1 cellular context compared by ENCODE assay signal in the genomic region with DNA sequence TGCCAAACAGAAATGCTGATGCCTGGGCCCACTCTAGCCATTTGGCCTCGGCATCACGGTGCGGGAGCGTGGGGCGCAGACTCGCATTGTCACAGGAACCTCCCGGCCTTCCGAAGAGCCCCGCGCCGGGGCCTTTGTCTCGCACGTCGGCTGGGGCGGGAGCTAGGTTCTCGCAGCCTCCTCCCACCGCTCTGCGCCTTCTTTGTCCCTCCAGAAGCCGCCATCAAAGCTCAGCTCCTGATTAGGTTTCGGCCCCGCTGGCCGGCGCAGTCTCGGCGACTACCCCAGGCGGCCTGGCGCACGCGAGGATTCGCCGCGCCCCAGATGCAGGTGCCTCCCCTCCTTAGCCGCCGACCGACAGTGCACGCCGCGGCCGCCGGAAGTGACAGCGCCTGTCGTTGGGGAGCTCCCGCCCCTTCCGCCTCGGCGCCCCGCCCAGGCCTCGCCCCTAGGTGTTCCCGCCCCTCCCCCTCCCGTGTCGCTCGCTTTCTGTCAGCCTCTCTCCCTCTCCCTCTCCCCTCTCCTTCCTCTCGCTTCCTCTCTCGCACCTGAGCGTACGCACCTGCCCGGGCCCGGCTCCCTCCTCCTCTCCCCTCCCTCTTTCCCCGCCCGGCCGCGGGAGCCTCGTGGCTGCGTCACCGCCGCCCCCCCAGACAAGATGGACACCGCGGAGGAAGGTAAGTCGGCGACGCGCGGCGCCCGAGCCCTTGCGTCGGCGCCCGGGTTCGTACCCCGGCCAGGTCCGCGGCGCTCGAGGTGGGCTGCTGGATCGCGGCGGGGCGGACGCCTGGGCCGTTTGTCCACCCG.
A peak's percentile ranks its signal among the peaks of the same experiment; 100 is the strongest.
TF ChIP-seq lines count a peak whose summit lies in the region.

TSS of gene MARCHF6 (plus strand) at position 455 of the 807 bp plus-strand sequence. CDS start at position 659, 204 bp downstream.

TF ChIP-seq in HepG2, 621 proteins besides CTCF, POLR2A, EP300 and RAD21 (continued from another document and continues in another):
- TF ChIP-seq PAXIP1 (CRISPR knock-in tag; conservative IDR thresholded peaks at IDR 0.05), result peak; percentile 40; the same call in 1 of the 2 replicates
- TF ChIP-seq DNMT1 (CRISPR knock-in tag; IDR thresholded peaks at IDR 0.05), result no peak
- TF ChIP-seq KDM6A (CRISPR knock-in tag; IDR thresholded peaks at IDR 0.05; ENCODE audit: low read depth), result no peak
- TF ChIP-seq ZBTB20 (CRISPR knock-in tag; IDR thresholded peaks at IDR 0.05; ENCODE audit: borderline replicate concordance, low read depth), result no peak
- no peak for TF ChIP-seq PLRG1 (conservative IDR thresholded peaks at IDR 0.05)
- peak; percentile 87; the same call in 1 of the 2 replicates for TF ChIP-seq ZNF558 (CRISPR knock-in tag; IDR thresholded peaks at IDR 0.05; ENCODE audit: borderline replicate concordance)
- TF ChIP-seq, protein P1, sequence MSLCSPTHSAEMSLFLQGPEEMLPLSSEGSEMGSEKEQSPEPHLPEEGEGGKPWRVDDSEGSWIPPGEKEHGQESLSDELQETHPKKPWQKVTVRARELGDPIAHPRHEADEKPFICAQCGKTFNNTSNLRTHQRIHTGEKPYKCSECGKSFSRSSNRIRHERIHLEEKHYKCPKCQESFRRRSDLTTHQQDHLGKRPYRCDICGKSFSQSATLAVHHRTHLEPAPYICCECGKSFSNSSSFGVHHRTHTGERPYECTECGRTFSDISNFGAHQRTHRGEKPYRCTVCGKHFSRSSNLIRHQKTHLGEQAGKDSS (CRISPR knock-in tag; IDR thresholded peaks at IDR 0.05; ENCODE audit: borderline replicate concordance, low read depth), result no peak
- TF ChIP-seq ISX (CRISPR knock-in tag; conservative IDR thresholded peaks at IDR 0.05), result peak; percentile 62; the same call in 1 of the 2 replicates
- TF ChIP-seq ZNF430 (CRISPR knock-in tag; IDR thresholded peaks at IDR 0.05), result peak; percentile 88
- TF ChIP-seq HDAC6 (IDR thresholded peaks at IDR 0.05; ENCODE audit: low read depth, low read length), result no peak
- TF ChIP-seq MEIS2 (CRISPR knock-in tag; IDR thresholded peaks at IDR 0.05), result peak; percentile 76; the same call in 1 of the 2 replicates
- peak; percentile 25; the same call in 1 of the 2 replicates for TF ChIP-seq NR2C2 (CRISPR knock-in tag; IDR thresholded peaks at IDR 0.05; ENCODE audit: borderline replicate concordance)
- TF ChIP-seq TCF7L2 (IDR thresholded peaks at IDR 0.05; ENCODE audit: low read depth, low read length), result no peak
- peak; percentile 95 for TF ChIP-seq YEATS4 (CRISPR knock-in tag; IDR thresholded peaks at IDR 0.05; ENCODE audit: borderline replicate concordance)
- TF ChIP-seq, protein P2, sequence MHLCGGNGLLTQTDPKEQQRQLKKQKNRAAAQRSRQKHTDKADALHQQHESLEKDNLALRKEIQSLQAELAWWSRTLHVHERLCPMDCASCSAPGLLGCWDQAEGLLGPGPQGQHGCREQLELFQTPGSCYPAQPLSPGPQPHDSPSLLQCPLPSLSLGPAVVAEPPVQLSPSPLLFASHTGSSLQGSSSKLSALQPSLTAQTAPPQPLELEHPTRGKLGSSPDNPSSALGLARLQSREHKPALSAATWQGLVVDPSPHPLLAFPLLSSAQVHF (CRISPR knock-in tag; IDR thresholded peaks at IDR 0.05), result 0 out of 2 replicates have a peak, but pooled peaks have one; percentile 47
- no peak for TF ChIP-seq MTA3 (CRISPR knock-in tag; IDR thresholded peaks at IDR 0.05)
- TF ChIP-seq ZFP90 (CRISPR knock-in tag; IDR thresholded peaks at IDR 0.05; ENCODE audit: borderline replicate concordance), result peak; percentile 73
- TF ChIP-seq ZUFSP (CRISPR knock-in tag; IDR thresholded peaks at IDR 0.05; ENCODE audit: borderline replicate concordance), result no peak
- TF ChIP-seq, protein P3, sequence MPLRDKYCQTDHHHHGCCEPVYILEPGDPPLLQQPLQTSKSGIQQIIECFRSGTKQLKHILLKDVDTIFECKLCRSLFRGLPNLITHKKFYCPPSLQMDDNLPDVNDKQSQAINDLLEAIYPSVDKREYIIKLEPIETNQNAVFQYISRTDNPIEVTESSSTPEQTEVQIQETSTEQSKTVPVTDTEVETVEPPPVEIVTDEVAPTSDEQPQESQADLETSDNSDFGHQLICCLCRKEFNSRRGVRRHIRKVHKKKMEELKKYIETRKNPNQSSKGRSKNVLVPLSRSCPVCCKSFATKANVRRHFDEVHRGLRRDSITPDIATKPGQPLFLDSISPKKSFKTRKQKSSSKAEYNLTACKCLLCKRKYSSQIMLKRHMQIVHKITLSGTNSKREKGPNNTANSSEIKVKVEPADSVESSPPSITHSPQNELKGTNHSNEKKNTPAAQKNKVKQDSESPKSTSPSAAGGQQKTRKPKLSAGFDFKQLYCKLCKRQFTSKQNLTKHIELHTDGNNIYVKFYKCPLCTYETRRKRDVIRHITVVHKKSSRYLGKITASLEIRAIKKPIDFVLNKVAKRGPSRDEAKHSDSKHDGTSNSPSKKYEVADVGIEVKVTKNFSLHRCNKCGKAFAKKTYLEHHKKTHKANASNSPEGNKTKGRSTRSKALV (CRISPR knock-in tag; IDR thresholded peaks at IDR 0.05), result peak; percentile 64; the same call in 1 of the 2 replicates
- peak; percentile 94 for TF ChIP-seq MED13 (CRISPR knock-in tag; IDR thresholded peaks at IDR 0.05)
- no peak for TF ChIP-seq CERS6 (CRISPR knock-in tag; IDR thresholded peaks at IDR 0.05)
- TF ChIP-seq HNRNPL (IDR thresholded peaks at IDR 0.05; ENCODE audit: low read depth, low read length), result 0 out of 2 replicates have a peak, but pooled peaks have one; percentile 33
- TF ChIP-seq AGO2 (optimal IDR thresholded peaks at IDR 0.05; ENCODE audit: low read depth, low read length), result peak; percentile 83
- peak; percentile 91 for TF ChIP-seq ZGPAT (CRISPR knock-in tag; IDR thresholded peaks at IDR 0.05)
- TF ChIP-seq YY1 (IDR thresholded peaks at IDR 0.05; ENCODE audit: insufficient read depth, insufficient replicate concordance, low read depth, low read length), result peak; percentile 70
- TF ChIP-seq, protein P4, sequence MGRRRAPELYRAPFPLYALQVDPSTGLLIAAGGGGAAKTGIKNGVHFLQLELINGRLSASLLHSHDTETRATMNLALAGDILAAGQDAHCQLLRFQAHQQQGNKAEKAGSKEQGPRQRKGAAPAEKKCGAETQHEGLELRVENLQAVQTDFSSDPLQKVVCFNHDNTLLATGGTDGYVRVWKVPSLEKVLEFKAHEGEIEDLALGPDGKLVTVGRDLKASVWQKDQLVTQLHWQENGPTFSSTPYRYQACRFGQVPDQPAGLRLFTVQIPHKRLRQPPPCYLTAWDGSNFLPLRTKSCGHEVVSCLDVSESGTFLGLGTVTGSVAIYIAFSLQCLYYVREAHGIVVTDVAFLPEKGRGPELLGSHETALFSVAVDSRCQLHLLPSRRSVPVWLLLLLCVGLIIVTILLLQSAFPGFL (CRISPR knock-in tag; IDR thresholded peaks at IDR 0.05), result no peak
- TF ChIP-seq, protein P5, sequence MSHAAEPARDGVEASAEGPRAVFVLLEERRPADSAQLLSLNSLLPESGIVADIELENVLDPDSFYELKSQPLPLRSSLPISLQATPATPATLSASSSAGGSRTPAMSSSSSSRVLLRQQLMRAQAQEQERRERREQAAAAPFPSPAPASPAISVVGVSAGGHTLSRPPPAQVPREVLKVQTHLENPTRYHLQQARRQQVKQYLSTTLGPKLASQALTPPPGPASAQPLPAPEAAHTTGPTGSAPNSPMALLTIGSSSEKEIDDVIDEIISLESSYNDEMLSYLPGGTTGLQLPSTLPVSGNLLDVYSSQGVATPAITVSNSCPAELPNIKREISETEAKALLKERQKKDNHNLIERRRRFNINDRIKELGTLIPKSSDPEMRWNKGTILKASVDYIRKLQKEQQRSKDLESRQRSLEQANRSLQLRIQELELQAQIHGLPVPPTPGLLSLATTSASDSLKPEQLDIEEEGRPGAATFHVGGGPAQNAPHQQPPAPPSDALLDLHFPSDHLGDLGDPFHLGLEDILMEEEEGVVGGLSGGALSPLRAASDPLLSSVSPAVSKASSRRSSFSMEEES (CRISPR knock-in tag; IDR thresholded peaks at IDR 0.05), result no peak
- TF ChIP-seq SIN3A (IDR thresholded peaks at IDR 0.05; ENCODE audit: borderline replicate concordance, low read depth, low read length), result peak; percentile 87
- no peak for TF ChIP-seq KAT2B (IDR thresholded peaks at IDR 0.05; ENCODE audit: borderline replicate concordance, low read depth, low read length)
- TF ChIP-seq MLLT10 (CRISPR knock-in tag; IDR thresholded peaks at IDR 0.05), result no peak
- TF ChIP-seq, protein P6, sequence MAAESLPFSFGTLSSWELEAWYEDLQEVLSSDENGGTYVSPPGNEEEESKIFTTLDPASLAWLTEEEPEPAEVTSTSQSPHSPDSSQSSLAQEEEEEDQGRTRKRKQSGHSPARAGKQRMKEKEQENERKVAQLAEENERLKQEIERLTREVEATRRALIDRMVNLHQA (CRISPR knock-in tag; IDR thresholded peaks at IDR 0.05), result no peak
- TF ChIP-seq GZF1 (CRISPR knock-in tag; IDR thresholded peaks at IDR 0.05), result no peak
- no peak for TF ChIP-seq MBNL3 (CRISPR knock-in tag; conservative IDR thresholded peaks at IDR 0.05)
- no peak for TF ChIP-seq SMAD1 (CRISPR knock-in tag; IDR thresholded peaks at IDR 0.05; ENCODE audit: borderline replicate concordance, low read depth)
- peak; percentile 24; the same call in 1 of the 2 replicates for TF ChIP-seq CREM (IDR thresholded peaks at IDR 0.05)
- TF ChIP-seq CREM (CRISPR knock-in tag; IDR thresholded peaks at IDR 0.05), result no peak
- TF ChIP-seq PHF21A (CRISPR knock-in tag; IDR thresholded peaks at IDR 0.05), result peak; percentile 63; the same call in 1 of the 2 replicates
- no peak for TF ChIP-seq ZNF841 (CRISPR knock-in tag; IDR thresholded peaks at IDR 0.05; ENCODE audit: borderline replicate concordance)
- TF ChIP-seq, protein P7, sequence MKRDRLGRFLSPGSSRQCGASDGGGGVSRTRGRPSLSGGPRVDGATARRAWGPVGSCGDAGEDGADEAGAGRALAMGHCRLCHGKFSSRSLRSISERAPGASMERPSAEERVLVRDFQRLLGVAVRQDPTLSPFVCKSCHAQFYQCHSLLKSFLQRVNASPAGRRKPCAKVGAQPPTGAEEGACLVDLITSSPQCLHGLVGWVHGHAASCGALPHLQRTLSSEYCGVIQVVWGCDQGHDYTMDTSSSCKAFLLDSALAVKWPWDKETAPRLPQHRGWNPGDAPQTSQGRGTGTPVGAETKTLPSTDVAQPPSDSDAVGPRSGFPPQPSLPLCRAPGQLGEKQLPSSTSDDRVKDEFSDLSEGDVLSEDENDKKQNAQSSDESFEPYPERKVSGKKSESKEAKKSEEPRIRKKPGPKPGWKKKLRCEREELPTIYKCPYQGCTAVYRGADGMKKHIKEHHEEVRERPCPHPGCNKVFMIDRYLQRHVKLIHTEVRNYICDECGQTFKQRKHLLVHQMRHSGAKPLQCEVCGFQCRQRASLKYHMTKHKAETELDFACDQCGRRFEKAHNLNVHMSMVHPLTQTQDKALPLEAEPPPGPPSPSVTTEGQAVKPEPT (CRISPR knock-in tag; IDR thresholded peaks at IDR 0.05; ENCODE audit: low read depth), result no peak; the same call in 1 of the 2 replicates
- TF ChIP-seq ONECUT2 (CRISPR knock-in tag; IDR thresholded peaks at IDR 0.05), result no peak
